In genomic region chr5:134403951-134404350, GRCh38 we compare ENCODE assay signal across 18 cellular contexts. TPM values are rescaled to one million over a fixed set of nuclear protein-coding genes. Genes with fewer than 3 reads are reported as not detected.
DNase-seq lines count a peak whose midpoint lies in the region; ATAC-seq and TF ChIP-seq lines count a peak whose summit lies in the region.
"Had no signal": no experiment of that assay in that cellular context is flagged by ENCODE, and none has a peak within 500 bp of the region (broad histone marks: within the 10 kb centered on the region; RNA-seq: fewer than 3 reads in every experiment).

No MANE protein-coding gene starts in this region.

- intact Hi-C loops in MCF 10A (cut with micrococcal nuclease) (no loop called here), breast epithelium (cut with DNase I; ENCODE audit: low total_unique reads) (no loop called here), prostate gland (cut with DNase I) (no loop called here)

- H3K9me3 ChIP-seq in breast epithelium: no peaks in the 10 kb centered on the region
- no peaks in the 10 kb centered on the region for H3K9me3 ChIP-seq in RWPE2 (ENCODE audit: severe bottlenecking)
- H3K9me3 ChIP-seq in prostate gland: no peaks in the 10 kb centered on the region

- CTCF ChIA-PET in MCF 10A (lab: Yijun Ruan, JAX): interaction anchor here (1.1 to 2.2 kb wide), 3 partner anchors 35 to 184 kb away, joined by 3 to 9 read pairs (median 8); no protein-coding TSS in a partner anchor

- TF ChIP-seq CTCF in MCF 10A (IDR thresholded peaks at IDR 0.05; ENCODE audit: unreplicated experiment) (no peak), breast epithelium (IDR thresholded peaks at IDR 0.05) (no peak), RWPE2 (IDR thresholded peaks at IDR 0.05; ENCODE audit: poor library complexity, severe bottlenecking) (no peak), prostate gland (IDR thresholded peaks at IDR 0.05) (no peak)

- H3K36me3 Mint-ChIP-seq in MCF 10A (ENCODE audit: insufficient read depth, unreplicated experiment): peaks cover 63% of the 10 kb centered on the region
- peaks cover 15 to 23% of the 10 kb centered on the region in 2 donors for H3K36me3 Mint-ChIP-seq in stimulated activated naive B cell treated with anti-CD40 and anti-IgM and Interleukin-4, amounts not matched to agents 10 μg/mL and 1 μg/mL and 100 μg/mL, for 72 hours

- POLR2A ChIA-PET in MCF 10A (lab: Yijun Ruan, JAX): interaction anchor here (0.6 to 9.8 kb wide), 12 partner anchors 9 to 153 kb away, joined by 3 to 147 read pairs (median 4); partner anchors contain the start of genes CDKL3 and UBE2B

- H3K4me1 Mint-ChIP-seq in MCF 10A (ENCODE audit: insufficient read depth, unreplicated experiment): peaks cover 8% of the 10 kb centered on the region
- peaks cover 2 to 9% of the 10 kb centered on the region in 2 donors for H3K4me1 Mint-ChIP-seq in stimulated activated naive B cell treated with anti-CD40 and anti-IgM and Interleukin-4, amounts not matched to agents 10 μg/mL and 1 μg/mL and 100 μg/mL, for 72 hours

- no peaks in the 10 kb centered on the region for H3K9me3 Mint-ChIP-seq in MCF 10A (ENCODE audit: unreplicated experiment)
- no peaks in the 10 kb centered on the region for H3K9me3 Mint-ChIP-seq in stimulated activated naive B cell treated with anti-CD40 and anti-IgM and Interleukin-4, amounts not matched to agents 10 μg/mL and 1 μg/mL and 100 μg/mL, for 72 hours
- H3K9me3 Mint-ChIP-seq: CD8-positive, alpha-beta memory T cell had no signal

- ATAC-seq in RWPE2 (ENCODE audit: low read depth) (peak; percentile 97), esophagus mucosa (peak; percentile 84), GM18517 (IDR thresholded peaks at IDR 0.05; ENCODE audit: unreplicated experiment) (no peak), HG02763 (IDR thresholded peaks at IDR 0.05; ENCODE audit: unreplicated experiment) (no peak)
- no peak for ATAC-seq in stimulated activated naive B cell treated with anti-CD40 and anti-IgM and Interleukin-4, amounts not matched to agents 10 μg/mL and 1 μg/mL and 100 μg/mL, for 72 hours (replicated peaks)

- no peaks in the 10 kb centered on the region for H3K4me1 ChIP-seq in breast epithelium
- H3K4me1 ChIP-seq in RWPE2 (ENCODE audit: insufficient read depth, poor library complexity, severe bottlenecking): peaks cover 7% of the 10 kb centered on the region
- H3K4me1 ChIP-seq in prostate gland (replicated peaks): no peaks in the 10 kb centered on the region

- no TSS peak for BruUV-seq in MCF 10A (replicated peaks; lab: Mats Ljungman, UMichigan)

- 90% methylated on average over 5 of the region's 5 CpGs for WGBS in prostate gland

- DNase-seq in MCF 10A (ENCODE audit: unreplicated experiment) (peak; percentile 52), breast epithelium (ENCODE audit: low spot score in 2 of 2) (no peak), RWPE2 (ENCODE audit: low spot score) (no peak), prostate gland (ENCODE audit: low spot score) (no peak)
- no peak for DNase-seq in stimulated activated naive B cell treated with anti-CD40 and anti-IgM and Interleukin-4, amounts not matched to agents 10 μg/mL and 1 μg/mL and 100 μg/mL, for 72 hours
- DNase-seq: C1 segment of cervical spinal cord; CD8-positive, alpha-beta memory T cell; DMS79; NCI-H1417; NCI-H187; NCI-H2107; NCI-H2227 treated with DMSO at 0.1 percent for 48 hours; NCI-H510A treated with DMSO at 0.1 percent for 48 hours; NCI-H82; RPMI8226 had no signal

- TF ChIP-seq POLR2A in breast epithelium (IDR thresholded peaks at IDR 0.05) (no peak), prostate gland (IDR thresholded peaks at IDR 0.05) (no peak)

- no peak overlapping the region for H3K4me3 Mint-ChIP-seq in MCF 10A (ENCODE audit: unreplicated experiment)
- no peak overlapping the region for H3K4me3 Mint-ChIP-seq in stimulated activated naive B cell treated with anti-CD40 and anti-IgM and Interleukin-4, amounts not matched to agents 10 μg/mL and 1 μg/mL and 100 μg/mL, for 72 hours

- H3K36me3 ChIP-seq in breast epithelium (no peaks in the 10 kb centered on the region), RWPE2 (ENCODE audit: low read depth) (peaks cover 57% of the 10 kb centered on the region), prostate gland (no peaks in the 10 kb centered on the region)

- H3K27ac ChIP-seq in breast epithelium (no peak overlapping the region), RWPE2 (ENCODE audit: poor library complexity, severe bottlenecking) (peak overlapping the region; percentile 22), prostate gland (no peak overlapping the region)

- H3K27ac Mint-ChIP-seq in MCF 10A (ENCODE audit: low read depth, unreplicated experiment): peak overlapping the region; percentile 54
- H3K27ac Mint-ChIP-seq in stimulated activated naive B cell treated with anti-CD40 and anti-IgM and Interleukin-4, amounts not matched to agents 10 μg/mL and 1 μg/mL and 100 μg/mL, for 72 hours: peak overlapping the region; percentile 6

- no peak overlapping the region for H3K4me3 ChIP-seq in breast epithelium
- no peak overlapping the region for H3K4me3 ChIP-seq in RWPE2 (ENCODE audit: severe bottlenecking)
- H3K4me3 ChIP-seq in prostate gland: no peak overlapping the region

- H3K27me3 ChIP-seq in breast epithelium: no peaks in the 10 kb centered on the region
- no peaks in the 10 kb centered on the region for H3K27me3 ChIP-seq in RWPE2 (ENCODE audit: insufficient read depth, poor library complexity, severe bottlenecking)
- no peaks in the 10 kb centered on the region for H3K27me3 ChIP-seq in prostate gland (replicated peaks; ENCODE audit: insufficient read depth)

- H3K27me3 Mint-ChIP-seq in MCF 10A (ENCODE audit: insufficient read depth, unreplicated experiment): no peaks in the 10 kb centered on the region
- H3K27me3 Mint-ChIP-seq in stimulated activated naive B cell treated with anti-CD40 and anti-IgM and Interleukin-4, amounts not matched to agents 10 μg/mL and 1 μg/mL and 100 μg/mL, for 72 hours: no peaks in the 10 kb centered on the region
- H3K27me3 Mint-ChIP-seq: CD8-positive, alpha-beta memory T cell had no signal

RNA-seq across cellular contexts. Expression of gene CDKN2AIPNL, which starts 7.7 kb away (rescaled TPM):
- total RNA-seq in MCF 10A (2022) (75.1 and 82.4 TPM in 2 replicates), breast epithelium (10 to 100 TPM; 16.2 to 20.8 (median 19.7) TPM), esophagus mucosa (19.4 TPM), prostate gland (10 to 100 TPM; 16.8 to 41.3 TPM)

RNA-seq across cellular contexts. Expression of gene UBE2B, which starts 32.6 kb away (rescaled TPM):
- total RNA-seq in MCF 10A (2022): 178 and 186 TPM in 2 replicates
- total RNA-seq in breast epithelium: 10 to 100 TPM; 54.6 to 76.7 (median 72.2) TPM
- total RNA-seq in esophagus mucosa: 56.6 TPM
- 10 to 100 TPM; 27.4 to 57.7 TPM for total RNA-seq in prostate gland

RNA-seq across cellular contexts. Expression of gene CDKL3, which starts 37.0 kb away (rescaled TPM):
- total RNA-seq in MCF 10A (2022) (9.0 and 12.8 TPM in 2 replicates), breast epithelium (1 to 10 TPM; 1.3 to 2.3 (median 1.4) TPM), esophagus mucosa (0.96 TPM), prostate gland (1 to 10 TPM; 1.6 to 6.6 TPM)

Comparison
In these comparisons a context has a peak if more than half of its experiments do, and no peak if none do; other contexts are left out.
1. ATAC-seq: peak in RWPE2 (single experiment) and esophagus mucosa (single experiment); none in stimulated activated naive B cell treated with anti-CD40 and anti-IgM and Interleukin-4, amounts not matched to agents 10 μg/mL and 1 μg/mL and 100 μg/mL, for 72 hours (0 of 2), GM18517 (single experiment) and HG02763 (single experiment).